8 cellular contexts compared by ENCODE assay signal in genomic region chr11:85854557-85855340, GRCh38. TPM values are rescaled to one million over a fixed set of nuclear protein-coding genes. Genes with fewer than 3 reads are reported as not detected.
A peak's percentile ranks its signal among the peaks of the same experiment; 100 is the strongest.
DNase-seq lines count a peak whose midpoint lies in the region; FAIRE-seq lines count a peak whose summit lies in the region.

No MANE protein-coding gene starts in this region.

- H4K91ac ChIP-seq in neuronal stem cell (ENCODE audit: low read depth, low read length, poor library complexity): no peak overlapping the region

- no CpG with 5 or more reads among the region's 62 CpGs for WGBS in neuronal stem cell (ENCODE audit: extremely low coverage in 2 of 2, insufficient read length in 2 of 2, insufficient replicate concordance in 1 of 2), 2 donors

- H3K9me3 ChIP-seq in MG63 (peaks cover 4% of the 10 kb centered on the region; the same call in 1 of the 2 replicates), neuronal stem cell (replicated peaks in 1 of 2; ENCODE audit: control insufficient read depth in 2 of 2, insufficient read depth in 1 of 2, low read depth in 1 of 2, low read length in 2 of 2) (peaks cover 4 to 10% of the 10 kb centered on the region in 2 donors), subcutaneous abdominal adipose tissue (ENCODE audit: control insufficient read depth in 5 of 5, low read length in 5 of 5) (peaks cover 0 to 3% (median 0%) of the 10 kb centered on the region in 5 donors)

- DNase-seq in GF-D8 (lab: John Stamatoyannopoulos, UW) (peak; percentile 71), HCEC 1CT (peak; percentile 92), MG63 (peak; percentile 94), SHP77 (lab: John Stamatoyannopoulos, UW) (peak; percentile 90 to 97), activated gamma-delta T cell treated with Interleukin-2 at 50 U/mL for 16 hours (peak; percentile 86), frontal cortex (ENCODE audit: low spot score in 2 of 2) (peak; percentile 82 to 91), neuronal stem cell (ENCODE audit: low spot score) (peak; percentile 92)

- no peak overlapping the region for H4K8ac ChIP-seq in neuronal stem cell (ENCODE audit: low read depth, low read length)

- H3K9ac ChIP-seq in neuronal stem cell (ENCODE audit: low read depth, low read length, poor library complexity): peak overlapping the region; percentile 63
- H3K9ac ChIP-seq in subcutaneous abdominal adipose tissue (ENCODE audit: low read length in 5 of 5): peak overlapping the region; percentile 66 to 89 (median 78)

- peaks cover 3% of the 10 kb centered on the region in 2 donors for H3K4me1 ChIP-seq in neuronal stem cell (ENCODE audit: control insufficient read depth in 2 of 2, insufficient read depth in 1 of 2, low read depth in 1 of 2, low read length in 2 of 2)
- peaks cover 0 to 16% (median 10%) of the 10 kb centered on the region in 5 donors for H3K4me1 ChIP-seq in subcutaneous abdominal adipose tissue (ENCODE audit: control insufficient read depth in 5 of 5, insufficient read depth in 5 of 5, low read length in 5 of 5)

- H3K4me2 ChIP-seq in neuronal stem cell (ENCODE audit: insufficient read depth, low read length, poor library complexity, severe bottlenecking): peak overlapping the region; percentile 81

- peak overlapping the region; percentile 91 for H3K23ac ChIP-seq in neuronal stem cell (ENCODE audit: low read depth, low read length, poor library complexity)

- H3K18ac ChIP-seq in neuronal stem cell (ENCODE audit: low read length): peak overlapping the region; percentile 93

- H3K14ac ChIP-seq in neuronal stem cell (ENCODE audit: low read length): no peak overlapping the region

- H3K27ac ChIP-seq in neuronal stem cell (replicated peaks; ENCODE audit: low read length): peak overlapping the region; percentile 72
- peak overlapping the region; percentile 79 for H3K27ac ChIP-seq in subcutaneous abdominal adipose tissue (ENCODE audit: low read depth, low read length)

- FAIRE-seq in frontal cortex (lab: Jason Lieb, UNC): no peak

- peak overlapping the region; percentile 96 for H2AFZ ChIP-seq in neuronal stem cell (ENCODE audit: low read length)

- no peak overlapping the region for H2BK5ac ChIP-seq in neuronal stem cell (ENCODE audit: low read length)

- H3K4ac ChIP-seq in neuronal stem cell (ENCODE audit: low read length): no peak overlapping the region

- H2BK15ac ChIP-seq in neuronal stem cell (ENCODE audit: low read length): no peak overlapping the region

- H3K27me3 ChIP-seq in MG63 (no peaks in the 10 kb centered on the region), neuronal stem cell (ENCODE audit: control insufficient read depth in 3 of 3, insufficient read depth in 3 of 3, low read depth in 1 of 3, low read length in 3 of 3) (no peaks in the 10 kb centered on the region), subcutaneous abdominal adipose tissue (ENCODE audit: control insufficient read depth in 5 of 5, insufficient read depth in 4 of 5, low read length in 5 of 5) (no peaks in the 10 kb centered on the region)

- H2BK12ac ChIP-seq in neuronal stem cell (ENCODE audit: low read length): no peak overlapping the region

- H2BK120ac ChIP-seq in neuronal stem cell (ENCODE audit: low read depth, low read length): no peak overlapping the region

- H2AK5ac ChIP-seq in neuronal stem cell (ENCODE audit: low read depth, low read length): no peak overlapping the region

- H3K36me3 ChIP-seq in MG63 (no peaks in the 10 kb centered on the region), neuronal stem cell (replicated peaks in 1 of 2; ENCODE audit: control insufficient read depth in 2 of 2, insufficient read depth in 2 of 2, low read length in 2 of 2) (no peaks in the 10 kb centered on the region), subcutaneous abdominal adipose tissue (ENCODE audit: control insufficient read depth in 5 of 5, insufficient read depth in 5 of 5, low read length in 5 of 5) (no peaks in the 10 kb centered on the region)

- H3K79me1 ChIP-seq in neuronal stem cell (ENCODE audit: low read depth, low read length): no peaks in the 10 kb centered on the region

- H3K4me3 ChIP-seq in MG63 (peak overlapping the region; percentile 50), neuronal stem cell (ENCODE audit: low read length in 2 of 2) (peak overlapping the region; percentile 41 to 59), subcutaneous abdominal adipose tissue (ENCODE audit: low read depth in 1 of 5, low read length in 5 of 5) (peak overlapping the region; percentile 67 to 94 (median 80))

RNA-seq across cellular contexts. Expression of gene CCDC83, which starts 0.4 kb away (rescaled TPM):
- not detected in 2 replicates for total RNA-seq in MG63 (2014; rRNA removed; shearing (Covaris generic); ENCODE audit: low replicate concordance)
- not detected for total RNA-seq in frontal cortex
- polyA plus RNA-seq in neuronal stem cell (2013, experiment 1 of 2): not detected
- polyA plus RNA-seq in neuronal stem cell (2013, experiment 2 of 2): not detected

RNA-seq across cellular contexts. Expression of gene SYTL2, which starts 43.8 kb away (rescaled TPM):
- 17.3 and 37.4 TPM in 2 replicates for total RNA-seq in MG63 (2014; rRNA removed; shearing (Covaris generic); ENCODE audit: low replicate concordance)
- 4.9 TPM for total RNA-seq in frontal cortex
- polyA plus RNA-seq in neuronal stem cell (2013, experiment 1 of 2): 13.8 TPM
- 13.5 TPM for polyA plus RNA-seq in neuronal stem cell (2013, experiment 2 of 2)

Comparison
In these comparisons a context has a peak if more than half of its experiments do, and no peak if none do; other contexts are left out.
1. Peak in every context shown above with its lines: DNase-seq, H3K4me3 ChIP-seq and H3K27ac ChIP-seq.